Comparison of ENCODE assay signal across 1 cellular context in the genomic region with DNA sequence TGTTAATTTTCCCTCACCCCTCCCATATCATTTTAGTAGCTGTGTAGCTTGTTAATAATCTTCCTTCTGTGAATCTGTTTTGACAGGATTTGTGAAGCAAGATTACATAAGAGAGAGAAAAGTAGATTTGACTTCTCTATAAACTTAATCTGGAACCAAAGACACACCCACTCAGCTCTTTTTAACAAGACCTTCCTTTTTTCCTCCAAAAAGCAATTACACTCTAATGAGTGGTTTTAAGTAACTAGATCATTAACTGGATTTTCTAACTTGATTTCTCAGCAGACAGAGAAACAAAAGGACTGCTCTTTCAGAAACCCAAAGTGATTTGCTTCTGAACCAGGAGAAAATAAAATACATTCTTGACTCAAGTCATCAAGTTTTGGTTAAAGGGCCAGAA.
TF ChIP-seq lines count a peak whose summit lies in the region.

No MANE protein-coding gene starts in this region.

TF ChIP-seq in liver, 16 proteins besides CTCF, POLR2A, EP300 and RAD21 (continued from another document):
- no peak for TF ChIP-seq ZBTB33 (IDR thresholded peaks at IDR 0.05)
